ENCODE assay signal across 27 cellular contexts in the genomic region with DNA sequence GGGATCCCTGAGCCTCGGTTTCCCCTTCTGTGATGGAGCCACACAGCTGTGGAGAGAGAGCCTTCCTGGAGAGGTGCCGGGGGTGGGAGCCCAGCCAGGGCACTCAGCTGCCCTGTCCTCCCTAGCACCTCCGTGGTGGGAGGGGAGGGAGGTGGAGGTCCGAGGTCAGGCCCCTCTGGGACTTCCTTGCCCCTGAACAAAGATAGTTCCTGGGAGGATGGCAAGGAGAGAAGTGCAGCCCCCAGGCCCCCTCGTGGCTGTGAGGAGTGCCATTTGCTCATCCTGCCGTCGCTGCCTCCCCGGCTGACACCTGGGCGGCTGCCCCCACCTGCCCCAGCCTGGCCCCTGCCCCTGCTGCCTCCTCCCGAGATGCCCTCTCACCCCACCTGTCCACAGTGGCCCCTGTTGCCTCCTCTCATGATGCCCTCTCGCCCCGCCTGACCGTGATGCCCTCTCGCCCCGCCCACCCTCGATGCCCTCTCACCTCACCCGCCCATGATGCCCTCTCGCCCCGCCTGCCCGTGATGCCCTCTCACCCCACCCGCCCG. TPM values are rescaled to one million over a fixed set of nuclear protein-coding genes. Genes with fewer than 3 reads are reported as not detected.
"Had no signal": no experiment of that assay in that cellular context is flagged by ENCODE, and none has a peak within 500 bp of the region (broad histone marks: within the 10 kb centered on the region; RNA-seq: fewer than 3 reads in every experiment).

No MANE protein-coding gene starts in this region.

- H3K9me3 Mint-ChIP-seq: IgD-negative memory B cell had no signal

- ATAC-seq: K562, Panc1, PC-3, SK-N-SH treated with all-trans-retinoic acid at 6 μM for 48 hours had no signal

- H3K36me3 ChIP-seq: SJCRH30 had no signal

- H3K36me3 Mint-ChIP-seq: IgD-negative memory B cell had no signal

- H3K9ac ChIP-seq: KMS-11 had no signal

- H3K27ac Mint-ChIP-seq: IgD-negative memory B cell had no signal

- DNase-seq: Kasumi-1; MM.1S; NCI-H1092 treated with DMSO at 0.1 percent for 48 hours; NCI-H1436; NCI-H187; NCI-H2029; NCI-H2081 treated with DMSO at 0.1 percent for 48 hours; NCI-H2171; NCI-H226; NCI-H446; NCI-H510A; NCI-H524 treated with DMSO at 0.1 percent for 48 hours; NCI-H69; NCI-H774; NK-92 treated with Interleukin-12 subunit alpha and Interleukin-12 subunit beta, amount 100 ng/mL, for 24 hours; PC-3; SHP77 treated with DMSO at 0.1 percent for 48 hours; SJCRH30 had no signal

- H3K4me3 ChIP-seq: K562, SJCRH30 had no signal

- H3K4me2 ChIP-seq: KMS-11 had no signal

- H3K27me3 ChIP-seq: SJCRH30 had no signal

- H3K4me3 Mint-ChIP-seq: IgD-negative memory B cell had no signal

- H3K9me3 ChIP-seq: SJCRH30 had no signal

- H3K27ac ChIP-seq: HL-60, KMS-11, RWPE1, SJCRH30 had no signal

RNA-seq across cellular contexts. Expression of a gene that starts 12.7 kb away (rescaled TPM):
- total RNA-seq: K562 had no signal
- polyA plus RNA-seq: K562 had no signal

RNA-seq across cellular contexts. Expression of a gene that starts 34.0 kb away (rescaled TPM):
- total RNA-seq: K562, M059J, OCI-LY7 had no signal
- polyA plus RNA-seq: IgD-negative memory B cell had no signal
